ENCODE assay signal across 29 cellular contexts in genomic region chr17:1280652-1281051, GRCh38. TPM values are rescaled to one million over a fixed set of nuclear protein-coding genes. Genes with fewer than 3 reads are reported as not detected.
"Had no signal": no experiment of that assay in that cellular context is flagged by ENCODE, and none has a peak within 500 bp of the region (broad histone marks: within the 10 kb centered on the region; RNA-seq: fewer than 3 reads in every experiment).

No MANE protein-coding gene starts in this region.

- H3K4me3 ChIP-seq: heart left ventricle, hepatocyte, lower lobe of right lung, sigmoid colon, suprapubic skin, thyroid gland had no signal

- ATAC-seq: esophagus mucosa; gastrocnemius medialis; heart left ventricle; left colon; left ventricle myocardium superior; lower lobe of right lung; naive thymus-derived CD8-positive, alpha-beta T cell; stimulated activated naive B cell treated with anti-CD40 and anti-IgM and Interleukin-4, amounts not matched to agents 10 μg/mL and 1 μg/mL and 100 μg/mL, for 72 hours had no signal

- H3K27me3 ChIP-seq: hepatocyte, thyroid gland had no signal

- H3K9ac ChIP-seq: parathyroid adenoma had no signal

- H3K27ac ChIP-seq: epithelial cell of prostate, gastrocnemius medialis, heart left ventricle, hepatocyte, lower lobe of right lung, neutrophil, parathyroid adenoma, sigmoid colon, suprapubic skin, thyroid gland had no signal

- H3K9me3 ChIP-seq: gastrocnemius medialis, heart left ventricle, lower lobe of right lung, neutrophil, sigmoid colon, suprapubic skin, thyroid gland had no signal

- H2AFZ ChIP-seq: hepatocyte, parathyroid adenoma had no signal

- H3K36me3 ChIP-seq: gastrocnemius medialis, heart left ventricle, lower lobe of right lung, neutrophil, sigmoid colon, suprapubic skin, thyroid gland had no signal

- H3K4me2 ChIP-seq: hepatocyte had no signal

- H3K4me1 ChIP-seq: gastrocnemius medialis, parathyroid adenoma, thyroid gland had no signal

- DNase-seq: central memory CD4-positive, alpha-beta T cell; effector CD8-positive, alpha-beta T cell; endodermal cell; foreskin fibroblast; gastrocnemius medialis; heart left ventricle; kidney glomerular epithelial cell; left colon; left ventricle myocardium superior; lower lobe of right lung; naive thymus-derived CD8-positive, alpha-beta T cell; nephron progenitor cell; sigmoid colon; stimulated activated CD4-positive, alpha-beta T cell treated with anti-CD3 and anti-CD28 coated beads, Interleukin-2, amount 100 ng/mL, for 48 hours; stimulated activated naive B cell treated with anti-CD40 and anti-IgM and Interleukin-4, amounts not matched to agents 10 μg/mL and 1 μg/mL and 100 μg/mL, for 72 hours; thyroid gland had no signal

RNA-seq across cellular contexts. Expression of gene TRARG1, which starts 1.2 kb away (rescaled TPM):
- total RNA-seq: endodermal cell; esophagus mucosa; glomerular endothelial cell; hepatocyte; lower lobe of right lung; myocyte; naive thymus-derived CD8-positive, alpha-beta T cell; progenitor cell of endocrine pancreas; urinary bladder had no signal
- polyA plus RNA-seq: hepatocyte had no signal

RNA-seq across cellular contexts. Expression of gene BHLHA9, which starts 10.4 kb away (rescaled TPM):
- total RNA-seq: esophagus mucosa; gastrocnemius medialis; glomerular endothelial cell; heart left ventricle; hepatocyte; left colon; left ventricle myocardium superior; lower lobe of right lung; mesenteric fat pad; myocyte; naive thymus-derived CD8-positive, alpha-beta T cell; omental fat pad; progenitor cell of endocrine pancreas; sigmoid colon; skeletal muscle tissue; suprapubic skin; thyroid gland; urinary bladder had no signal
- polyA plus RNA-seq: heart left ventricle; hepatocyte; naive thymus-derived CD8-positive, alpha-beta T cell; sigmoid colon; urinary bladder had no signal
